ENCODE assay signal across 8 cellular contexts in genomic region chr13:38348890-38349289, GRCh38. TPM values are rescaled to one million over a fixed set of nuclear protein-coding genes. Genes with fewer than 3 reads are reported as not detected.
DNase-seq lines count a peak whose midpoint lies in the region; ATAC-seq and TF ChIP-seq lines count a peak whose summit lies in the region.

No MANE protein-coding gene starts in this region.

- peak overlapping the region; percentile 92 for H3K27ac Mint-ChIP-seq in dendritic cell treated with granulocyte-macrophage colony-stimulating factor and Interleukin-4, amounts not matched to agents 40 ng/mL and 50 ng/mL, for 4 days

- peak overlapping the region; percentile 63 for H3K56ac ChIP-seq in mesendoderm (ENCODE audit: low read length)

- peaks cover 12% of the 10 kb centered on the region for H3K79me2 ChIP-seq in mesendoderm (ENCODE audit: control insufficient read depth, insufficient read depth, low read length)

- H4K8ac ChIP-seq in mesendoderm (ENCODE audit: low read depth, low read length) = no peak overlapping the region

- TF ChIP-seq CTCF in AG10803 (conservative IDR thresholded peaks at IDR 0.05; ENCODE audit: low read length) = no peak

- peaks cover 2% of the 10 kb centered on the region for H3K79me1 ChIP-seq in mesendoderm (ENCODE audit: low read length)

- no peaks in the 10 kb centered on the region for H3K9me3 Mint-ChIP-seq in dendritic cell treated with granulocyte-macrophage colony-stimulating factor and Interleukin-4, amounts not matched to agents 40 ng/mL and 50 ng/mL, for 4 days

- no peaks in the 10 kb centered on the region for H3K4me1 ChIP-seq in mesendoderm (ENCODE audit: control insufficient read depth, low read depth, low read length)

- H3K4me2 ChIP-seq in mesendoderm (ENCODE audit: low read length) = peak overlapping the region; percentile 54

- no peak overlapping the region for H3K27ac ChIP-seq in mesendoderm (ENCODE audit: low read depth, low read length)

- H2AK5ac ChIP-seq in mesendoderm (ENCODE audit: low read length) = no peak overlapping the region

- no peak overlapping the region for H4K5ac ChIP-seq in mesendoderm (ENCODE audit: low read length)

- no peaks in the 10 kb centered on the region for H3K27me3 Mint-ChIP-seq in dendritic cell treated with granulocyte-macrophage colony-stimulating factor and Interleukin-4, amounts not matched to agents 40 ng/mL and 50 ng/mL, for 4 days

- peaks cover 26% of the 10 kb centered on the region for H3K36me3 Mint-ChIP-seq in dendritic cell treated with granulocyte-macrophage colony-stimulating factor and Interleukin-4, amounts not matched to agents 40 ng/mL and 50 ng/mL, for 4 days (ENCODE audit: low read depth)

- no peaks in the 10 kb centered on the region for H3K27me3 ChIP-seq in mesendoderm (ENCODE audit: insufficient read depth, low read length, poor library complexity)

- no CpG with 5 or more reads among the region's 11 CpGs for WGBS in mesendoderm (ENCODE audit: extremely low coverage, insufficient coverage, low lambda C conversion rate)

- H2BK120ac ChIP-seq in mesendoderm (ENCODE audit: low read depth, low read length) = no peak overlapping the region

- no peak overlapping the region for H2BK15ac ChIP-seq in mesendoderm (replicated peaks; ENCODE audit: low read depth)

- peak overlapping the region; percentile 48 for H3K9ac ChIP-seq in mesendoderm (ENCODE audit: low read length)

- H2BK5ac ChIP-seq in mesendoderm (ENCODE audit: low read length) = no peak overlapping the region

- peak; percentile 13 for ATAC-seq in GM18873 (IDR thresholded peaks at IDR 0.05; ENCODE audit: low FRiP score, unreplicated experiment)
- peak; percentile 8 for ATAC-seq in HG03135 (IDR thresholded peaks at IDR 0.05; ENCODE audit: unreplicated experiment)
- peak; percentile 73 for ATAC-seq in stimulated activated naive CD8-positive, alpha-beta T cell treated with anti-CD3 and anti-CD28 coated beads, Interleukin-15, Interleukin-2, amounts not matched to agents 100 U/mL and 50 U/mL, for 24 hours

- DNase-seq in AG10803 (ENCODE audit: low read depth) (peak; percentile 29), SW480 (ENCODE audit: low spot score) (peak; percentile 37), mesendoderm (peak; percentile 37), Ammon's horn (ENCODE audit: low spot score) (no peak)
- peak; percentile 28 for DNase-seq in stimulated activated naive CD8-positive, alpha-beta T cell treated with anti-CD3 and anti-CD28 coated beads, Interleukin-15, Interleukin-2, amounts not matched to agents 100 U/mL and 50 U/mL, for 24 hours

- H3K4me3 ChIP-seq in AG10803 (ENCODE audit: low read length) = peak overlapping the region; percentile 88
- H3K4me3 ChIP-seq in mesendoderm (ENCODE audit: low read length) = peak overlapping the region; percentile 33

- H3K36me3 ChIP-seq in mesendoderm (ENCODE audit: control insufficient read depth, insufficient read depth, low read length) = no peaks in the 10 kb centered on the region

- intact Hi-C loops in dendritic cell treated with granulocyte-macrophage colony-stimulating factor and Interleukin-4, amounts not matched to agents 40 ng/mL and 50 ng/mL, for 4 days (cut with micrococcal nuclease) = loop anchor here (5.0 to 10.0 kb wide), 3 partner anchors 686 to 1524 kb away; partner anchors contain the start of genes NHLRC3 and PROSER1

- H3K18ac ChIP-seq in mesendoderm (ENCODE audit: low read length) = peak overlapping the region; percentile 75

- H3K4me1 Mint-ChIP-seq in dendritic cell treated with granulocyte-macrophage colony-stimulating factor and Interleukin-4, amounts not matched to agents 40 ng/mL and 50 ng/mL, for 4 days (ENCODE audit: low read depth) = peaks cover 25% of the 10 kb centered on the region

- H3K4me3 Mint-ChIP-seq in dendritic cell treated with granulocyte-macrophage colony-stimulating factor and Interleukin-4, amounts not matched to agents 40 ng/mL and 50 ng/mL, for 4 days = peak overlapping the region; percentile 73

- H3K23ac ChIP-seq in mesendoderm (ENCODE audit: low read length) = no peak overlapping the region

- no peak overlapping the region for H3K4ac ChIP-seq in mesendoderm (ENCODE audit: low read depth, low read length)

RNA-seq across cellular contexts. Expression of gene UFM1, which starts 0.8 kb away (rescaled TPM):
- polyA plus RNA-seq in mesendoderm (2013, experiment 1 of 2) = 30.6 TPM
- 31.8 TPM for polyA plus RNA-seq in mesendoderm (2013, experiment 2 of 2)

Comparison
In these comparisons a context has a peak if more than half of its experiments do, and no peak if none do; other contexts are left out.
1. ATAC-seq: peak in every context shown above with its lines; median percentile 73 in stimulated activated naive CD8-positive, alpha-beta T cell treated with anti-CD3 and anti-CD28 coated beads, Interleukin-15, Interleukin-2, amounts not matched to agents 100 U/mL and 50 U/mL, for 24 hours; 13 in GM18873; 8 in HG03135.